Comparison of ENCODE assay signal across 8 cellular contexts in the genomic region with DNA sequence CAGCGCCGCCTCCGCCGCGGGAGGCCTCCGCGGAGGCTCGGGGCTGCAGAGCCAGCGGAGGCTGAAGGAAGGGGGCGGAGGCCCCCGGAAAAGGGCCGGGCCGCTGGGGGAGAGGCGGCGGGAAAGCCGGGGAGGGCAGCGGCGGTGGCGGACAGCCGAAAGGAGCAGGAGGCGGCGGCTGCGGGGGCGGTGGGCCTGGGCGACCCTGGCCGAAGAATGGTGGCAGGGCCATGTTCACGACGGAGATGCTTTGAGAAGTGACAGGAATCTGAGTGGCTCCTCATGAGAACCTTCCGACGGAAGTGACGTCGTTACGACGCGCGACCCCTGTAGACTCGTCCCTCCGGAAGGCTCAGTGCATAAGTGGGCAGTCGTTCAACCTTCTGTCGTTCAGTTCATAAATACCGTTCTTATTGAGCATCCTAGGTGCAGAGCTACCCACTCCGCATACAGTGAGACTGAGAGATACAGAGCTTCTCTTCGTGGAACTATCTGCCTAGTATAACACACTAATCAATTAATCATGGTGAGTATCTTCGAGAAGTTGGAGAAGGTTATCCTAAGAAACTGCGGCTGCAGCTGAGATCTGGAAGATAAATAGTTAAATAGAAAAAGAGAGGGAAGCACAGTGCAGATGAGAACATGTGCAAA. TPM values are rescaled to one million over a fixed set of nuclear protein-coding genes. Genes with fewer than 3 reads are reported as not detected.
DNase-seq lines count a peak whose midpoint lies in the region; ATAC-seq and TF ChIP-seq lines count a peak whose summit lies in the region.

A gene with protein sequence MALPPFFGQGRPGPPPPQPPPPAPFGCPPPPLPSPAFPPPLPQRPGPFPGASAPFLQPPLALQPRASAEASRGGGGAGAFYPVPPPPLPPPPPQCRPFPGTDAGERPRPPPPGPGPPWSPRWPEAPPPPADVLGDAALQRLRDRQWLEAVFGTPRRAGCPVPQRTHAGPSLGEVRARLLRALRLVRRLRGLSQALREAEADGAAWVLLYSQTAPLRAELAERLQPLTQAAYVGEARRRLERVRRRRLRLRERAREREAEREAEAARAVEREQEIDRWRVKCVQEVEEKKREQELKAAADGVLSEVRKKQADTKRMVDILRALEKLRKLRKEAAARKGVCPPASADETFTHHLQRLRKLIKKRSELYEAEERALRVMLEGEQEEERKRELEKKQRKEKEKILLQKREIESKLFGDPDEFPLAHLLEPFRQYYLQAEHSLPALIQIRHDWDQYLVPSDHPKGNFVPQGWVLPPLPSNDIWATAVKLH (minus strand): TSS at position 259 of the 651 bp plus-strand sequence. CDS start 27 bp downstream, at position 232.

- no peak for TF ChIP-seq CTCF in AG09319 (IDR thresholded peaks at IDR 0.05; ENCODE audit: low read depth, low read length)
- no peak for TF ChIP-seq CTCF in chondrocyte (IDR thresholded peaks at IDR 0.05)

- H3K4me3 Mint-ChIP-seq in chondrocyte (ENCODE audit: unreplicated experiment), result peak within 1 kb of the TSS; percentile 95

- DNase-seq in AG09319 (ENCODE audit: extremely low read depth, low read depth) (peak; percentile 57), NCI-H510A (lab: John Stamatoyannopoulos, UW) (peak; percentile 76), chondrocyte (ENCODE audit: low spot score) (no peak), kidney glomerular epithelial cell (lab: John Stamatoyannopoulos, UW) (peak; percentile 81)
- peak; percentile 63 to 64 for DNase-seq in activated CD4-positive, alpha-beta T cell treated with anti-CD3 and anti-CD28 coated beads for 24 hours (ENCODE audit: low read depth in 2 of 2)
- DNase-seq in stimulated activated CD4-positive, alpha-beta T cell treated with anti-CD3 and anti-CD28 coated beads, Interleukin-1b, Interleukin-23, amount 100 ng/mL, for 1 hour (ENCODE audit: low read depth in 2 of 2), result peak; percentile 35 to 54

- peaks cover 25% of the 10 kb centered on the region for H3K4me1 Mint-ChIP-seq in chondrocyte (ENCODE audit: low read depth)

- H3K27me3 Mint-ChIP-seq in chondrocyte (ENCODE audit: low read depth), result no peaks in the 10 kb centered on the region

- H3K36me3 Mint-ChIP-seq in chondrocyte (ENCODE audit: low read depth), result peaks cover 4% of the 10 kb centered on the region

- H3K27ac Mint-ChIP-seq in chondrocyte (ENCODE audit: unreplicated experiment), result peak within 1 kb of the TSS; percentile 97

- ATAC-seq in GM19035 (IDR thresholded peaks at IDR 0.05; ENCODE audit: unreplicated experiment), result peak; percentile 94
- peak; percentile 87 for ATAC-seq in HG03378 (IDR thresholded peaks at IDR 0.05; ENCODE audit: unreplicated experiment)

- no peaks in the 10 kb centered on the region for H3K9me3 Mint-ChIP-seq in chondrocyte (ENCODE audit: low read depth)

RNA-seq across cellular contexts. Expression of the gene that starts here (rescaled TPM):
- total RNA-seq in chondrocyte, result 14.7 to 24.5 TPM (median 15.1 TPM) in 3 replicates
